In the genomic region with DNA sequence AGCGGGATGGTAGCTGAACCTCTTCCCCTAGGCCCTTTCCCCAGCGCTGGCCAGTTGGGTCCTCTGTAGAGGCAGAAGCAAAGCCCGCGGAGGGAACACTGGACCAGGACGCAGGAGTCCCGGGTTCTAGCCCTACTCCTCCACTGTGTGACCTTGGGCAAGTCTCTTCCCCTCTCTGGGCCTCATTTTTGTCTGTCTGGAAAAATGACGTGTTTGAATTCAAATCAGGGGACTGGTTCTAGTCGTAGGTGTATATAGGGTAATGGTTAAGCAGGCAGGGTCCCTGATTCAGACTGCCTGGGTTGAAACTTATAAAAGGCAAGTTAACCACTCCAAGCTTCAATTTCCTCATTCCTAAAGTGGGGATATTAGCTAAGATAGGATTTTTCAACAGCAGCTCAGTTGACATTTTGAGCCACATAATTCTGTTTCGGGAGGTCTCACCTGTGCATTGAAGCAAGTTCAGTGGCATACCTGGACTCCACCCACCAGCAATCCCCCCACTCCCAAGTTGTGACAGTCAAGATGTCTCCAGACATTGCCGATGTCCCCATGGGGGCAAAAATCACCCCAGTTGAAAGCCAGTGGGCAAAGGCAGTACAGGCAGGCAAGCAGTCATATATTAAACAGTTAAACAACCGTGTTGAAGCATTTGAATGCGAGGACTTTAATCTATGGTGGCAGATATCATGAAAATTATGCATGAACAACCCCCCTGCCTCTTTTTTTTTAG, we compare ENCODE assay signal across 1 cellular context.
TF ChIP-seq lines count a peak whose summit lies in the region.

No MANE protein-coding gene starts in this region.

TF ChIP-seq in IMR-90, 13 proteins besides CTCF, POLR2A, EP300 and RAD21:
- TF ChIP-seq SMC3 (IDR thresholded peaks at IDR 0.05; ENCODE audit: low read depth, low read length) (no peak), NFE2L2 (IDR thresholded peaks at IDR 0.05; ENCODE audit: low read depth, low read length) (no peak), MAZ (IDR thresholded peaks at IDR 0.05; ENCODE audit: borderline replicate concordance, low read depth, low read length) (no peak), FOS (IDR thresholded peaks at IDR 0.05; ENCODE audit: low read depth, low read length) (no peak), CEBPB (IDR thresholded peaks at IDR 0.05; ENCODE audit: low read depth, low read length) (no peak), MXI1 (IDR thresholded peaks at IDR 0.05; ENCODE audit: borderline replicate concordance, low read depth, low read length) (no peak), BHLHE40 (IDR thresholded peaks at IDR 0.05; ENCODE audit: low read depth, low read length) (no peak)
- TF ChIP-seq, protein P1, sequence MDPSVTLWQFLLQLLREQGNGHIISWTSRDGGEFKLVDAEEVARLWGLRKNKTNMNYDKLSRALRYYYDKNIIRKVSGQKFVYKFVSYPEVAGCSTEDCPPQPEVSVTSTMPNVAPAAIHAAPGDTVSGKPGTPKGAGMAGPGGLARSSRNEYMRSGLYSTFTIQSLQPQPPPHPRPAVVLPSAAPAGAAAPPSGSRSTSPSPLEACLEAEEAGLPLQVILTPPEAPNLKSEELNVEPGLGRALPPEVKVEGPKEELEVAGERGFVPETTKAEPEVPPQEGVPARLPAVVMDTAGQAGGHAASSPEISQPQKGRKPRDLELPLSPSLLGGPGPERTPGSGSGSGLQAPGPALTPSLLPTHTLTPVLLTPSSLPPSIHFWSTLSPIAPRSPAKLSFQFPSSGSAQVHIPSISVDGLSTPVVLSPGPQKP (IDR thresholded peaks at IDR 0.05; ENCODE audit: borderline replicate concordance, low read depth, low read length) = no peak
